Comparison of ENCODE assay signal across 17 cellular contexts in the genomic region with DNA sequence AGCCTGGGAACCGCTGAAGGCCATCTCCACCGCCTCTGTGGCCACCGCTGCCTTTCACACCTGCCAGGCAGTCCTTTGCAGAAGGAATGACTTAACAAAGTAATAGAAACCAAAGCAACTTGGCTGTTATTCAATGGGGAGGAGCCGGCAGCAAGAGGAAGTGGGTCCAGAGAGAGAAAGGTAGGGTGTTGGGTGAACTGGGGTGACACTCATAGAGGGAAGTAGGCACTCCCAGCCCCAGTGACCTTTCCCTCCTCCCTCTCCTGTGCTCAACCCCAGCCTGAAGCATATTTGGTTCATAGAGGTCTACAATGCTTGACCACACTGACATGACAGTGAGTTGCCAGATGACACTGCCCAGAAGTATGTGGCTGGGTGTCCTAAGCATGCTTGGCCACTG. TPM values are rescaled to one million over a fixed set of nuclear protein-coding genes. Genes with fewer than 3 reads are reported as not detected.
DNase-seq lines count a peak whose midpoint lies in the region; ATAC-seq and TF ChIP-seq lines count a peak whose summit lies in the region.
"Not testable (repeated sequence)": the region's sequence is repeated elsewhere in the genome, so short reads cannot be mapped to it uniquely, and the experiment has no call there.
"Had no signal": no experiment of that assay in that cellular context is flagged by ENCODE, and none has a peak within 500 bp of the region (broad histone marks: within the 10 kb centered on the region; RNA-seq: fewer than 3 reads in every experiment).

A gene (minus strand): TSS at position 93 of the 400 bp plus-strand sequence. CDS start 69 bp downstream, at position 24.

- H3K27me3 Mint-ChIP-seq in Calu3 (ENCODE audit: unreplicated experiment); T-helper 17 cell: not testable (repeated sequence)

- H3K36me3 ChIP-seq in neutrophil, result not testable (repeated sequence)

- not testable (repeated sequence) for H3K4me1 Mint-ChIP-seq in Calu3 (ENCODE audit: low read depth, unreplicated experiment); T-helper 17 cell

- not testable (repeated sequence) for DNase-seq in Calu3, T-helper 17 cell

- peak within 1 kb of the TSS; percentile 49 for H3K27ac ChIP-seq in neutrophil

- not testable (repeated sequence) for H3K9me3 ChIP-seq in T-helper 17 cell (ENCODE audit: control insufficient read depth, low read length, poor library complexity, severe bottlenecking); neutrophil

- H3K36me3 Mint-ChIP-seq in Calu3 (ENCODE audit: insufficient read depth, unreplicated experiment); T-helper 17 cell (ENCODE audit: low read depth): not testable (repeated sequence)

- BruUV-seq in Calu3 (replicated peaks; lab: Mats Ljungman, UMichigan), result not testable (repeated sequence)

- H3K4me3 ChIP-seq in neutrophil (ENCODE audit: low read depth in 1 of 2, low read length in 1 of 2), result not testable (repeated sequence)

- not testable (repeated sequence) for H3K4me1 ChIP-seq in neutrophil (ENCODE audit: control insufficient read depth in 1 of 2, insufficient read depth in 1 of 2, low read depth in 1 of 2, low read length in 1 of 2)

- H3K4me3 Mint-ChIP-seq in Calu3 (ENCODE audit: low read depth, unreplicated experiment), result peak within 1 kb of the TSS; percentile 44
- not testable (repeated sequence) for H3K4me3 Mint-ChIP-seq in T-helper 17 cell

- H3K27me3 ChIP-seq in neutrophil, result not testable (repeated sequence)

- TF ChIP-seq CTCF in Calu3 (IDR thresholded peaks at IDR 0.05; ENCODE audit: unreplicated experiment); neutrophil (IDR thresholded peaks at IDR 0.05): not testable (repeated sequence)

- H3K9me3 Mint-ChIP-seq in Calu3 (ENCODE audit: low read depth, unreplicated experiment), result not testable (repeated sequence)

- ATAC-seq in GM19043 (IDR thresholded peaks at IDR 0.05; ENCODE audit: low read depth, unreplicated experiment), result peak; percentile 81
- peak; percentile 78 for ATAC-seq in GM21576 (IDR thresholded peaks at IDR 0.05; ENCODE audit: unreplicated experiment)
- ATAC-seq in HG02938 (IDR thresholded peaks at IDR 0.05; ENCODE audit: unreplicated experiment), result peak; percentile 68
- ATAC-seq in HG03432 (IDR thresholded peaks at IDR 0.05; ENCODE audit: unreplicated experiment), result peak; percentile 78
- peak; percentile 50 for ATAC-seq in T-helper 17 cell
- ATAC-seq in esophagus mucosa, result peak; percentile 81

- intact Hi-C loops in Calu3 (cut with micrococcal nuclease; ENCODE audit: unreplicated experiment), result not testable (repeated sequence)

- CTCF ChIA-PET in Calu3 (lab: Charles Lee), result not testable (repeated sequence)

- H3K27ac Mint-ChIP-seq in Calu3 (ENCODE audit: unreplicated experiment); T-helper 17 cell: not testable (repeated sequence)

RNA-seq across cellular contexts. Expression of the gene that starts here (rescaled TPM):
- total RNA-seq in Calu3 (2022) (0.57 and 1.5 TPM in 2 replicates), T-helper 17 cell (not detected), esophagus mucosa (14.3 TPM)
- total RNA-seq: A673, adrenal gland, cardiac muscle cell, fibroblast of lung, H4, mammary epithelial cell, renal cortical epithelial cell, Right ventricle myocardium inferior, uterus had no signal

Comparison
In these comparisons a context has a peak if more than half of its experiments do, and no peak if none do; other contexts are left out.
1. Peak in ATAC-seq in T-helper 17 cell; RNA of the gene not detected or under 1 TPM.